ENCODE assay signal across 8 cellular contexts in genomic region chr9:131502781-131503625, GRCh38. TPM values are rescaled to one million over a fixed set of nuclear protein-coding genes. Genes with fewer than 3 reads are reported as not detected.
DNase-seq lines count a peak whose midpoint lies in the region; TF ChIP-seq lines count a peak whose summit lies in the region.

TSS of gene POMT1 (plus strand) at chr9:131502918. CDS start at chr9:131504219, 1,301 bp downstream.

- peak within 1 kb of the TSS; percentile 93 for H3K9ac ChIP-seq in MM.1S (ENCODE audit: low read length)

- H3K27me3 ChIP-seq in H7 (ENCODE audit: control insufficient read depth, insufficient read depth, low read length) (peaks cover 5% of the 10 kb centered on the region; the same call in 1 of the 2 replicates), MM.1S (replicated peaks; ENCODE audit: insufficient read depth, low read length) (no peaks in the 10 kb centered on the region)

- H3K36me3 ChIP-seq in H7 (replicated peaks; ENCODE audit: control insufficient read depth, insufficient read depth, low read length) (peaks cover 13% of the 10 kb centered on the region), MM.1S (replicated peaks; ENCODE audit: insufficient read depth, low read length) (no peaks in the 10 kb centered on the region)

- peak within 1 kb of the TSS; percentile 86 for H3K27ac Mint-ChIP-seq in activated naive CD4-positive, alpha-beta T cell treated with anti-CD3 and anti-CD28 coated beads, Interleukin-2, amount 10 ng/mL, durations not matched to agents 7 days and 5 days

- peaks cover 67% of the 10 kb centered on the region for H3K4me1 Mint-ChIP-seq in activated naive CD4-positive, alpha-beta T cell treated with anti-CD3 and anti-CD28 coated beads, Interleukin-2, amount 10 ng/mL, durations not matched to agents 7 days and 5 days

- no peaks in the 10 kb centered on the region for H3K9me3 Mint-ChIP-seq in activated naive CD4-positive, alpha-beta T cell treated with anti-CD3 and anti-CD28 coated beads, Interleukin-2, amount 10 ng/mL, durations not matched to agents 7 days and 5 days

- no peaks in the 10 kb centered on the region for H4K20me1 ChIP-seq in MM.1S (ENCODE audit: insufficient read depth, low read length)

- peak within 1 kb of the TSS; percentile 96 for H2AFZ ChIP-seq in MM.1S (ENCODE audit: low read length)

- peak within 1 kb of the TSS; percentile 95 for H3K4me2 ChIP-seq in MM.1S (ENCODE audit: low read depth, low read length)

- peaks cover 35% of the 10 kb centered on the region for H3K36me3 Mint-ChIP-seq in activated naive CD4-positive, alpha-beta T cell treated with anti-CD3 and anti-CD28 coated beads, Interleukin-2, amount 10 ng/mL, durations not matched to agents 7 days and 5 days

- H3K79me2 ChIP-seq in MM.1S (ENCODE audit: low read length), result peaks cover 53% of the 10 kb centered on the region

- H3K9me2 ChIP-seq in MM.1S (replicated peaks; ENCODE audit: insufficient read depth, low read length), result no peaks in the 10 kb centered on the region

- peak within 1 kb of the TSS; percentile 89 for H3K4me3 Mint-ChIP-seq in activated naive CD4-positive, alpha-beta T cell treated with anti-CD3 and anti-CD28 coated beads, Interleukin-2, amount 10 ng/mL, durations not matched to agents 7 days and 5 days

- in situ Hi-C loops in SK-MEL-5 (cut with HindIII; ENCODE audit: low pct_unique_long_range_greater_than_20kb, low sequenced_read_pairs), result no loop called here

- no peaks in the 10 kb centered on the region for H3K9me3 ChIP-seq in MM.1S (replicated peaks; ENCODE audit: insufficient read depth, low read length)

- DNase-seq in Daoy (ENCODE audit: low read depth) (peak; percentile 97), H7 (peak; percentile 99), MM.1S (peak; percentile 93), SK-MEL-5 (ENCODE audit: low read depth, low spot score) (peak; percentile 81), germinal center (ENCODE audit: low spot score) (peak; percentile 97), non-pigmented ciliary epithelial cell (ENCODE audit: low read depth) (peak; percentile 20), substantia nigra (lab: John Stamatoyannopoulos, UW) (peak in 48 of 49 donors; percentile 38 to 91 (median 80))
- DNase-seq in activated naive CD4-positive, alpha-beta T cell treated with anti-CD3 and anti-CD28 coated beads, Interleukin-2, amount 10 ng/mL, durations not matched to agents 7 days and 5 days, result peak; percentile 91

- H3K27ac ChIP-seq in MM.1S (ENCODE audit: low read length) (peak within 1 kb of the TSS; percentile 98; the same call in 1 of the 2 replicates), substantia nigra (ENCODE audit: low read depth, low read length, poor library complexity, severe bottlenecking) (peak within 1 kb of the TSS; percentile 70)

- peaks cover 44% of the 10 kb centered on the region for H3K4me1 ChIP-seq in MM.1S (ENCODE audit: low read length)

- CTCF ChIA-PET in activated naive CD4-positive, alpha-beta T cell treated with anti-CD3 and anti-CD28 coated beads, Interleukin-2, amount 10 ng/mL, durations not matched to agents 7 days and 5 days (lab: Charles Lee), result interaction anchor here (0.8 to 1.0 kb wide), 2 partner anchors 76 to 130 kb away, joined by 3 read pairs; no protein-coding TSS in a partner anchor

- peak within 1 kb of the TSS; percentile 84 for H3K4me3 ChIP-seq in H7 (ENCODE audit: insufficient read depth, low read depth, low read length)
- H3K4me3 ChIP-seq in MM.1S (ENCODE audit: low read length), result peak within 1 kb of the TSS; percentile 95

- no peak for TF ChIP-seq CTCF in MM.1S (IDR thresholded peaks at IDR 0.05; ENCODE audit: low read length)

- H3K27me3 Mint-ChIP-seq in activated naive CD4-positive, alpha-beta T cell treated with anti-CD3 and anti-CD28 coated beads, Interleukin-2, amount 10 ng/mL, durations not matched to agents 7 days and 5 days, result no peaks in the 10 kb centered on the region

- peaks cover 44% of the 10 kb centered on the region for H3F3A ChIP-seq in MM.1S (ENCODE audit: insufficient read depth, low read length)

RNA-seq across cellular contexts. Expression of gene POMT1, which starts in this region (rescaled TPM):
- total RNA-seq in Daoy (2014; rRNA removed; shearing (Covaris generic)), result 22.9 and 31.2 TPM in 2 replicates
- 21.1 and 24.0 TPM in 2 replicates for total RNA-seq in H7 (2014; rRNA removed; shearing (Covaris generic))
- total RNA-seq in SK-MEL-5 (2014; rRNA removed; shearing (Covaris generic)), result 20.9 TPM in 2 replicates
- 22.7 and 23.3 TPM in 2 replicates for polyA plus RNA-seq in SK-MEL-5 (2015; cell fraction: cytosol; rRNA removed)
- polyA plus RNA-seq in SK-MEL-5 (2015; cell fraction: nucleus; rRNA removed), result 127 and 151 TPM in 2 replicates

Comparison
In these comparisons a context has a peak if more than half of its experiments do, and no peak if none do; other contexts are left out.
1. Peak in every context shown above with its lines: DNase-seq, H3K4me3 ChIP-seq and H3K27ac ChIP-seq.
2. DNase-seq: peak in every context shown above with its lines; median percentile 99 in H7; 97 in Daoy; 97 in germinal center; 93 in MM.1S; 91 in activated naive CD4-positive, alpha-beta T cell treated with anti-CD3 and anti-CD28 coated beads, Interleukin-2, amount 10 ng/mL, durations not matched to agents 7 days and 5 days; 81 in SK-MEL-5; 80 in substantia nigra; 20 in non-pigmented ciliary epithelial cell.